8 cellular contexts compared by ENCODE assay signal in genomic region chr9:34458013-34458966, GRCh38.
A peak's percentile ranks its signal among the peaks of the same experiment; 100 is the strongest.
DNase-seq lines count a peak whose midpoint lies in the region; ATAC-seq lines count a peak whose summit lies in the region.

Gene DNAI1 (plus strand): TSS chr9:34458805. CDS start chr9:34459006, 201 bp downstream.
A gene with protein sequence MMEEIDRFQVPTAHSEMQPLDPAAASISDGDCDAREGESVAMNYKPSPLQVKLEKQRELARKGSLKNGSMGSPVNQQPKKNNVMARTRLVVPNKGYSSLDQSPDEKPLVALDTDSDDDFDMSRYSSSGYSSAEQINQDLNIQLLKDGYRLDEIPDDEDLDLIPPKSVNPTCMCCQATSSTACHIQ (minus strand): TSS chr9:34458570. CDS start chr9:34458263, 307 bp downstream.

- DNase-seq in AG20443 (ENCODE audit: low spot score) (peak; percentile 100), NCI-H446 (lab: John Stamatoyannopoulos, UW) (peak; percentile 98 to 100), cerebellar cortex (ENCODE audit: low spot score) (peak; percentile 98), iris pigment epithelial cell (ENCODE audit: low read depth) (peak; percentile 99)
- DNase-seq in stimulated activated CD4-positive, alpha-beta T cell treated with anti-CD3 and anti-CD28 coated beads, Interleukin-12 subunit alpha, Interleukin-12 subunit beta, amount 100 ng/mL, for 24 hours (ENCODE audit: low read depth in 2 of 2) = peak; percentile 97 to 98

- peak; percentile 97 for ATAC-seq in GM19043 (IDR thresholded peaks at IDR 0.05; ENCODE audit: low read depth, unreplicated experiment)
- peak; percentile 99 for ATAC-seq in HG03354 (IDR thresholded peaks at IDR 0.05; ENCODE audit: poor library complexity, severe bottlenecking, unreplicated experiment)
- peak; percentile 96 to 97 for ATAC-seq in activated CD4-positive, CD25-positive, alpha-beta regulatory T cell treated with anti-CD3 and anti-CD28 coated beads, Interleukin-2, amount 50 U/mL, for 24 hours

Comparison
In these comparisons a context has a peak if more than half of its experiments do, and no peak if none do; other contexts are left out.
1. Peak in every context shown above with its lines: DNase-seq and ATAC-seq.